ENCODE assay signal across 6 cellular contexts in genomic region chr7:102490529-102491075, GRCh38. TPM values are rescaled to one million over a fixed set of nuclear protein-coding genes. Genes with fewer than 3 reads are reported as not detected.
DNase-seq lines count a peak whose midpoint lies in the region; ATAC-seq and TF ChIP-seq lines count a peak whose summit lies in the region.
"Not testable (repeated sequence)": the region's sequence is repeated elsewhere in the genome, so short reads cannot be mapped to it uniquely, and the experiment has no call there.

No MANE protein-coding gene starts in this region.

- not testable (repeated sequence) for H3K27me3 Mint-ChIP-seq in T-helper 2 cell treated with Interferon-gamma antibody and Interleukin-4, amounts not matched to agents 5 μg/mL and 100 μg/mL, for 36 hours (ENCODE audit: low read depth); stimulated activated memory B cell treated with anti-CD40 and anti-IgM and Interleukin-4, amounts not matched to agents 10 μg/mL and 1 μg/mL and 100 μg/mL, for 72 hours

- not testable (repeated sequence) for H3K27ac Mint-ChIP-seq in T-helper 2 cell treated with Interferon-gamma antibody and Interleukin-4, amounts not matched to agents 5 μg/mL and 100 μg/mL, for 36 hours; activated naive CD4-positive, alpha-beta T cell treated with anti-CD3 and anti-CD28 coated beads, Interleukin-2, amount 50 U/mL, for 72 hours; stimulated activated memory B cell treated with anti-CD40 and anti-IgM and Interleukin-4, amounts not matched to agents 10 μg/mL and 1 μg/mL and 100 μg/mL, for 72 hours

- not testable (repeated sequence) for H3K4me3 Mint-ChIP-seq in T-helper 2 cell treated with Interferon-gamma antibody and Interleukin-4, amounts not matched to agents 5 μg/mL and 100 μg/mL, for 36 hours; stimulated activated memory B cell treated with anti-CD40 and anti-IgM and Interleukin-4, amounts not matched to agents 10 μg/mL and 1 μg/mL and 100 μg/mL, for 72 hours

- not testable (repeated sequence) for H3K27ac ChIP-seq in lower lobe of right lung

- not testable (repeated sequence) for H3K9me3 Mint-ChIP-seq in T-helper 2 cell treated with Interferon-gamma antibody and Interleukin-4, amounts not matched to agents 5 μg/mL and 100 μg/mL, for 36 hours; activated naive CD4-positive, alpha-beta T cell treated with anti-CD3 and anti-CD28 coated beads, Interleukin-2, amount 50 U/mL, for 72 hours; stimulated activated memory B cell treated with anti-CD40 and anti-IgM and Interleukin-4, amounts not matched to agents 10 μg/mL and 1 μg/mL and 100 μg/mL, for 72 hours

- H3K4me3 ChIP-seq in lower lobe of right lung, result not testable (repeated sequence)

- H3K36me3 Mint-ChIP-seq in T-helper 2 cell treated with Interferon-gamma antibody and Interleukin-4, amounts not matched to agents 5 μg/mL and 100 μg/mL, for 36 hours (ENCODE audit: low read depth); activated naive CD4-positive, alpha-beta T cell treated with anti-CD3 and anti-CD28 coated beads, Interleukin-2, amount 50 U/mL, for 72 hours; stimulated activated memory B cell treated with anti-CD40 and anti-IgM and Interleukin-4, amounts not matched to agents 10 μg/mL and 1 μg/mL and 100 μg/mL, for 72 hours: not testable (repeated sequence)

- TF ChIP-seq CTCF in lower lobe of right lung (IDR thresholded peaks at IDR 0.05), result not testable (repeated sequence)

- H3K4me1 Mint-ChIP-seq in T-helper 2 cell treated with Interferon-gamma antibody and Interleukin-4, amounts not matched to agents 5 μg/mL and 100 μg/mL, for 36 hours (ENCODE audit: low read depth); stimulated activated memory B cell treated with anti-CD40 and anti-IgM and Interleukin-4, amounts not matched to agents 10 μg/mL and 1 μg/mL and 100 μg/mL, for 72 hours: not testable (repeated sequence)

- H3K4me1 ChIP-seq in lower lobe of right lung, result not testable (repeated sequence)

- not testable (repeated sequence) for H3K27me3 ChIP-seq in lower lobe of right lung (ENCODE audit: low read depth)

- H3K9me3 ChIP-seq in lower lobe of right lung, result not testable (repeated sequence)

- intact Hi-C loops in lower lobe of right lung (cut with DNase I), result not testable (repeated sequence)

- not testable (repeated sequence) for H3K36me3 ChIP-seq in lower lobe of right lung

- ATAC-seq in GM19035 (IDR thresholded peaks at IDR 0.05; ENCODE audit: unreplicated experiment) (peak; percentile 45), HG02938 (IDR thresholded peaks at IDR 0.05; ENCODE audit: unreplicated experiment) (peak; percentile 41), lower lobe of right lung (peak; percentile 79 to 80)
- peak; percentile 36 to 74 for ATAC-seq in activated naive CD4-positive, alpha-beta T cell treated with anti-CD3 and anti-CD28 coated beads, Interleukin-2, amount 50 U/mL, for 72 hours
- peak; percentile 61 for ATAC-seq in stimulated activated memory B cell treated with anti-CD40 and anti-IgM and Interleukin-4, amounts not matched to agents 10 μg/mL and 1 μg/mL and 100 μg/mL, for 72 hours

- DNase-seq in T-helper 2 cell treated with Interferon-gamma antibody and Interleukin-4, amounts not matched to agents 5 μg/mL and 100 μg/mL, for 36 hours (ENCODE audit: low spot score), result peak; percentile 53
- DNase-seq in activated naive CD4-positive, alpha-beta T cell treated with anti-CD3 and anti-CD28 coated beads, Interleukin-2, amount 50 U/mL, for 72 hours (ENCODE audit: low spot score in 2 of 2), result peak; percentile 55 to 87
- peak; percentile 81 for DNase-seq in lower lobe of right lung

RNA-seq across cellular contexts. Expression of gene POLR2J, which starts 11.9 kb away (rescaled TPM):
- total RNA-seq in activated naive CD4-positive, alpha-beta T cell treated with anti-CD3 and anti-CD28 coated beads, Interleukin-2, amount 50 U/mL, for 72 hours, result 10 to 100 TPM; 56.9 to 79.6 TPM
- total RNA-seq in lower lobe of right lung, result 37.9 TPM

RNA-seq across cellular contexts. Expression of gene LRWD1, which starts 25.8 kb away (rescaled TPM):
- total RNA-seq in activated naive CD4-positive, alpha-beta T cell treated with anti-CD3 and anti-CD28 coated beads, Interleukin-2, amount 50 U/mL, for 72 hours, result 10 to 100 TPM; 11.6 to 12.5 TPM
- 19.2 TPM for total RNA-seq in lower lobe of right lung

RNA-seq across cellular contexts. Expression of gene ALKBH4, which starts 25.9 kb away (rescaled TPM):
- total RNA-seq in activated naive CD4-positive, alpha-beta T cell treated with anti-CD3 and anti-CD28 coated beads, Interleukin-2, amount 50 U/mL, for 72 hours, result 1 to 10 TPM; 8.2 to 9.3 TPM
- 10.6 TPM for total RNA-seq in lower lobe of right lung

RNA-seq across cellular contexts. Expression of gene RASA4B, which starts 27.0 kb away (rescaled TPM):
- total RNA-seq in activated naive CD4-positive, alpha-beta T cell treated with anti-CD3 and anti-CD28 coated beads, Interleukin-2, amount 50 U/mL, for 72 hours, result 10 to 100 TPM; 21.8 to 23.9 TPM
- total RNA-seq in lower lobe of right lung, result 22.6 TPM

RNA-seq across cellular contexts. Expression of gene UPK3BL2, which starts 52.9 kb away (rescaled TPM):
- total RNA-seq in activated naive CD4-positive, alpha-beta T cell treated with anti-CD3 and anti-CD28 coated beads, Interleukin-2, amount 50 U/mL, for 72 hours, result 10 to 100 TPM; 23.3 to 26.0 TPM
- 26.9 TPM for total RNA-seq in lower lobe of right lung
